In the genomic region with DNA sequence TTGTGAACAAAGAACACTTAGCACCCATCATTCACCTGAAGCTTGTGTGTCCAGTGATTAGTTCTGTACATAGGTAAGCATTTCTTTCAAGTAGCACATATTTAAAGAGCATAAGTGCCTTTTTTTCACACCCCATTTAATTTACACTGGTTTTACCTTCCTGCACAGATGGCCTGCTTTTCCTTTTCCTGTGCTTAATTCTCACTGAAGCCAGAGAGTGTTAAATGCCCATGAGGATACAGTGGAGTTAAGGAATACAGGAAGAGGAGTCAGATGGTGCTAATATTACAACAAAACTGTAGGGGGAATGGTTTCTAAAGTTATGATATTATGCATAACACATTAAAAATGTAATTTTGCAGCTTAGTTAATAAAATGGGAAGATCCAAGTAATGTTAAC, we compare ENCODE assay signal across 27 cellular contexts. TPM values are rescaled to one million over a fixed set of nuclear protein-coding genes. Genes with fewer than 3 reads are reported as not detected.
DNase-seq lines count a peak whose midpoint lies in the region; FAIRE-seq and TF ChIP-seq lines count a peak whose summit lies in the region.
"Had no signal": no experiment of that assay in that cellular context is flagged by ENCODE, and none has a peak within 500 bp of the region (broad histone marks: within the 10 kb centered on the region; RNA-seq: fewer than 3 reads in every experiment).

No MANE protein-coding gene starts in this region.

- no peaks in the 10 kb centered on the region for H3K9me3 ChIP-seq in endothelial cell of umbilical vein (replicated peaks; ENCODE audit: control insufficient read depth, insufficient read depth, low read length)
- H3K9me3 ChIP-seq in tibial artery, result no peaks in the 10 kb centered on the region
- H3K9me3 ChIP-seq: spleen, transverse colon had no signal

- H3K27ac ChIP-seq in endothelial cell of umbilical vein (ENCODE audit: insufficient read depth, low read depth, low read length), result no peak overlapping the region
- no peak overlapping the region for H3K27ac ChIP-seq in tibial artery
- H3K27ac ChIP-seq: dorsolateral prefrontal cortex, spleen, transverse colon had no signal

- no peaks in the 10 kb centered on the region for H4K20me1 ChIP-seq in endothelial cell of umbilical vein (replicated peaks; ENCODE audit: control insufficient read depth, extremely low read depth, insufficient read depth, low read length)

- in situ Hi-C loops in ACHN (cut with HindIII; ENCODE audit: low pct_ligation_motif_present, low pct_unique_long_range_greater_than_20kb, low sequenced_read_pairs), result no loop called here

- H3K27me3 ChIP-seq in endothelial cell of umbilical vein (ENCODE audit: control insufficient read depth in 2 of 2, insufficient read depth in 2 of 2, low read length in 2 of 2) (peaks cover 8 to 10% of the 10 kb centered on the region in 2 experiments), tibial artery (no peaks in the 10 kb centered on the region)
- H3K27me3 ChIP-seq: dorsolateral prefrontal cortex, spleen, transverse colon had no signal

- dilution Hi-C loops in endothelial cell of umbilical vein (cut with MboI; ENCODE audit: extremely low pct_ligation_motif_present, low sequenced_read_pairs), result no loop called here

- no peaks in the 10 kb centered on the region for H3K79me2 ChIP-seq in endothelial cell of umbilical vein (ENCODE audit: control insufficient read depth, insufficient read depth, low read length)

- no TSS peak for BruUV-seq in endothelial cell of umbilical vein (replicated peaks; lab: Mats Ljungman, UMichigan)

- no peak overlapping the region for H3K9ac ChIP-seq in endothelial cell of umbilical vein (replicated peaks; ENCODE audit: extremely low read depth, insufficient read depth, low read length)

- H3K4me3 ChIP-seq in endothelial cell of umbilical vein (replicated peaks in 1 of 3; ENCODE audit: insufficient read depth in 1 of 3, low read depth in 1 of 3, low read length in 3 of 3) (no peak overlapping the region), tibial artery (no peak overlapping the region)
- H3K4me3 ChIP-seq: dorsolateral prefrontal cortex, spleen, transverse colon had no signal

- H3K4me2 ChIP-seq in endothelial cell of umbilical vein (ENCODE audit: insufficient read depth, low read length), result no peak overlapping the region

- POLR2A ChIA-PET in endothelial cell of umbilical vein (lab: Charles Lee), result no interaction called here

- DNase-seq in DMS153 treated with DMSO at 0.1 percent for 48 hours (lab: John Stamatoyannopoulos, UW; ENCODE audit: unreplicated experiment), result peak; percentile 12
- peak; percentile 14 for DNase-seq in NCI-H1436 (lab: John Stamatoyannopoulos, UW)
- peak; percentile 84 for DNase-seq in NCI-H510A treated with DMSO at 0.1 percent for 48 hours (lab: John Stamatoyannopoulos, UW)
- peak; percentile 48 for DNase-seq in endothelial cell of umbilical vein (ENCODE audit: low read depth, low spot score)
- DNase-seq in tibial artery, result no peak
- DNase-seq in inferior parietal cortex (ENCODE audit: extremely low spot score), result no peak
- no peak for DNase-seq in ACHN
- DNase-seq: activated CD4-positive, alpha-beta memory T cell treated with anti-CD3 and anti-CD28 coated beads, Interleukin-2, amount 10 ng/mL, durations not matched to agents 7 days and 5 days; activated CD4-positive, CD25-positive, alpha-beta regulatory T cell; activated gamma-delta T cell treated with Interleukin-2 at 50 U/mL for 16 hours; activated T-cell treated with anti-CD3 and anti-CD28 coated beads for 4 hours; amygdala; caudate nucleus; dorsolateral prefrontal cortex; erythroblast; foreskin melanocyte; Kasumi-1; left cardiac atrium; mesendoderm; naive B cell; retina; spleen; stimulated activated CD4-positive, alpha-beta T cell treated with anti-CD3 and anti-CD28 coated beads, Interleukin-4, amount 100 ng/mL, for 24 hours; stimulated activated naive CD8-positive, alpha-beta T cell treated with anti-CD3 and anti-CD28 coated beads, Interleukin-15, amount 100 ng/mL, for 72 hours; T1000; transverse colon had no signal

- H3K9me1 ChIP-seq in endothelial cell of umbilical vein (replicated peaks; ENCODE audit: control insufficient read depth, extremely low read depth, insufficient read depth, low read length), result no peaks in the 10 kb centered on the region

- H2AFZ ChIP-seq in endothelial cell of umbilical vein (ENCODE audit: low read depth, low read length), result no peak overlapping the region

- CTCF ChIA-PET in endothelial cell of umbilical vein (lab: Charles Lee), result interaction anchor here (0.7 to 5.0 kb wide), 5 partner anchors 9 to 175 kb away, joined by 3 to 48 read pairs (median 4); partner anchors contain the start of gene SLC38A1

- FAIRE-seq in endothelial cell of umbilical vein (lab: Jason Lieb, UNC), result no peak
- FAIRE-seq: GM18507 had no signal

- no peak for TF ChIP-seq POLR2A in endothelial cell of umbilical vein (IDR thresholded peaks at IDR 0.05; ENCODE audit: low read depth, low read length)

- no peak for TF ChIP-seq CTCF in endothelial cell of umbilical vein (IDR thresholded peaks at IDR 0.05; ENCODE audit: extremely low read depth in 1 of 2, insufficient read depth in 1 of 2, low read depth in 1 of 2, low read length in 2 of 2)
- no peak for TF ChIP-seq CTCF in tibial artery (IDR thresholded peaks at IDR 0.05)

- intact Hi-C loops in endothelial cell of umbilical vein (cut with micrococcal nuclease) (loop anchor here (5.0 kb wide), 1 partner anchor 78 kb away; no protein-coding TSS in a partner anchor), tibial artery (cut with DNase I; ENCODE audit: low total_unique reads) (loop anchor here (10.0 kb wide), 2 partner anchors 155 to 175 kb away; no protein-coding TSS in a partner anchor)

- H3K36me3 ChIP-seq in endothelial cell of umbilical vein (ENCODE audit: control insufficient read depth in 2 of 2, extremely low read depth in 1 of 2, insufficient read depth in 2 of 2, low read length in 2 of 2), result no peaks in the 10 kb centered on the region
- no peaks in the 10 kb centered on the region for H3K36me3 ChIP-seq in tibial artery
- H3K36me3 ChIP-seq: spleen, transverse colon had no signal

- H3K4me1 ChIP-seq in endothelial cell of umbilical vein (ENCODE audit: control insufficient read depth, extremely low read depth, insufficient read depth, low read length), result no peaks in the 10 kb centered on the region
- peaks cover 0 to 5% (median 3%) of the 10 kb centered on the region in 4 donors for H3K4me1 ChIP-seq in tibial artery

TF ChIP-seq in endothelial cell of umbilical vein, 7 proteins besides CTCF, POLR2A, EP300 and RAD21:
- TF ChIP-seq MYC (IDR thresholded peaks at IDR 0.05; ENCODE audit: low read depth, low read length), result no peak
TF ChIP-seq in endothelial cell of umbilical vein: peak in this region for 0.

RNA-seq across cellular contexts. Expression of gene SLC38A1, which starts 31.0 kb away (rescaled TPM):
- total RNA-seq in endothelial cell of umbilical vein, result 81.0 and 86.4 TPM in 2 replicates
- polyA plus RNA-seq in endothelial cell of umbilical vein, result 17.2 and 23.6 TPM in 2 replicates
- polyA plus RNA-seq in endothelial cell of umbilical vein (2011; cell fraction: cytosol; rRNA removed), result 16.7 TPM in 2 replicates
- 30.9 and 38.9 TPM in 2 replicates for polyA plus RNA-seq in endothelial cell of umbilical vein (2011; cell fraction: nucleus; rRNA removed)
- 56.7 and 79.2 TPM in 2 replicates for polyA plus RNA-seq in endothelial cell of umbilical vein (2012)
- polyA minus RNA-seq in endothelial cell of umbilical vein, result 76.5 and 103 TPM in 2 replicates
- 212 TPM for polyA minus RNA-seq in endothelial cell of umbilical vein (2011; cell fraction: cytosol; rRNA and poly(A)+ RNA removed)
- 70.3 and 93.2 TPM in 2 replicates for polyA minus RNA-seq in endothelial cell of umbilical vein (2011; cell fraction: nucleus; rRNA and poly(A)+ RNA removed)

Comparison
In these comparisons a context has a peak if more than half of its experiments do, and no peak if none do; other contexts are left out.
1. DNase-seq: peak in DMS153 treated with DMSO at 0.1 percent for 48 hours (single experiment), NCI-H1436 (single experiment), NCI-H510A treated with DMSO at 0.1 percent for 48 hours (single experiment) and endothelial cell of umbilical vein (single experiment); none in tibial artery (0 of 2), inferior parietal cortex (single experiment) and ACHN (single experiment).